ENCODE assay signal across 24 cellular contexts in the genomic region with DNA sequence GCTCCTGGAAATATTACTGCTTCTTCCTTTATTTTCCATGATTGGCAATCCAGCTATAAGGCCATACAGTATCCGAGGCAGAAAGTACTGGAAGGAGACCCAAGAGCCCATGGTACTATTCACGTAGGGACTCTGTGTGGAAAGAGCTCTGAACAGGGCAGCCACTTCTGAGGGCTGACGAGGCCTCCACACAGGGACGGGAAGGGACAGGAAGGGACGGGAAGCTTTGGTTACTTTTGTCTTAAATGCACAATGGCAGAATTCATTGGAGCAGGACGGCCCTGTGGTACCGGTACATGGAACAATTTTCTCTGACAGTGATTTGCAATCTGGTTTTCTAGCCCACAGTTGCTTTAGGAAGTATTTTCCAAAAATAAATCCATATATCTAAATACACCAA.
"Had no signal": no experiment of that assay in that cellular context is flagged by ENCODE, and none has a peak within 500 bp of the region (broad histone marks: within the 10 kb centered on the region; RNA-seq: fewer than 3 reads in every experiment).

No MANE protein-coding gene starts in this region.

- FAIRE-seq: pancreas, small intestine had no signal

- H3K9me3 Mint-ChIP-seq: activated T-cell treated with anti-CD3 and anti-CD28 coated beads, Interleukin-2, amount 50 U/mL, for 4 hours; T-helper 2 cell treated with Interferon-gamma antibody and Interleukin-4, amounts not matched to agents 5 μg/mL and 100 μg/mL, for 36 hours had no signal

- ATAC-seq: activated CD4-positive, alpha-beta T cell treated with anti-CD3 and anti-CD28 coated beads for 36 hours; activated naive CD4-positive, alpha-beta T cell treated with anti-CD3 and anti-CD28 coated beads, Interleukin-2, amount 50 U/mL, for 72 hours; activated T-cell treated with anti-CD3 and anti-CD28 coated beads, Interleukin-2, amount 50 U/mL, for 4 hours; esophagus mucosa; gastrocnemius medialis; heart left ventricle; left ventricle myocardium superior; pancreas; right lobe of liver; WTC11 had no signal

- H3K27ac Mint-ChIP-seq: activated CD4-positive, alpha-beta T cell treated with anti-CD3 and anti-CD28 coated beads for 36 hours; memory B cell; T-helper 2 cell treated with Interferon-gamma antibody and Interleukin-4, amounts not matched to agents 5 μg/mL and 100 μg/mL, for 36 hours; WTC11 had no signal

- H3K27me3 ChIP-seq: adrenal gland, gastrocnemius medialis, heart left ventricle, pancreas, right lobe of liver, stomach had no signal

- H3K9me3 ChIP-seq: adrenal gland, gastrocnemius medialis, heart left ventricle, pancreas, right lobe of liver, stomach had no signal

- H3K36me3 ChIP-seq: adrenal gland, gastrocnemius medialis, pancreas, right lobe of liver had no signal

- H3K4me3 Mint-ChIP-seq: activated CD4-positive, alpha-beta T cell treated with anti-CD3 and anti-CD28 coated beads for 36 hours; activated T-cell treated with anti-CD3 and anti-CD28 coated beads, Interleukin-2, amount 50 U/mL, for 4 hours; memory B cell; T-helper 2 cell treated with Interferon-gamma antibody and Interleukin-4, amounts not matched to agents 5 μg/mL and 100 μg/mL, for 36 hours; WTC11 had no signal

- H3K27me3 Mint-ChIP-seq: activated CD4-positive, alpha-beta T cell treated with anti-CD3 and anti-CD28 coated beads for 36 hours; memory B cell; naive B cell had no signal

- H3K4me3 ChIP-seq: adrenal gland, coronary artery, gastrocnemius medialis, heart left ventricle, pancreas, right lobe of liver, SK-N-MC, stomach had no signal

- H3K27ac ChIP-seq: adrenal gland, coronary artery, gastrocnemius medialis, heart left ventricle, pancreas, right lobe of liver, SK-N-MC, stomach had no signal

- DNase-seq: activated CD4-positive, alpha-beta T cell treated with anti-CD3 and anti-CD28 coated beads for 36 hours; activated CD4-positive, alpha-beta T cell treated with anti-CD3 and anti-CD28 coated beads, Interleukin-2, amount 50 U/mL, for 48 hours; activated gamma-delta T cell treated with Interleukin-2 at 50 U/mL for 16 hours; activated T-cell treated with anti-CD3 and anti-CD28 coated beads, Interleukin-2, amount 50 U/mL, for 4 hours; adrenal gland; effector CD4-positive, alpha-beta T cell; gastrocnemius medialis; heart left ventricle; kidney glomerular epithelial cell; left ventricle myocardium superior; naive B cell; pancreas; right lobe of liver; small intestine; stimulated activated CD4-positive, alpha-beta T cell treated with anti-CD3 and anti-CD28 coated beads, Interleukin-15, amount 100 ng/mL, for 24 hours; stimulated activated CD4-positive, alpha-beta T cell treated with anti-CD3 and anti-CD28 coated beads, Interleukin-2, amount 100 ng/mL, for 48 hours; stomach had no signal

- H3K4me1 Mint-ChIP-seq: WTC11 had no signal
